1 cellular context compared by ENCODE assay signal in the genomic region with DNA sequence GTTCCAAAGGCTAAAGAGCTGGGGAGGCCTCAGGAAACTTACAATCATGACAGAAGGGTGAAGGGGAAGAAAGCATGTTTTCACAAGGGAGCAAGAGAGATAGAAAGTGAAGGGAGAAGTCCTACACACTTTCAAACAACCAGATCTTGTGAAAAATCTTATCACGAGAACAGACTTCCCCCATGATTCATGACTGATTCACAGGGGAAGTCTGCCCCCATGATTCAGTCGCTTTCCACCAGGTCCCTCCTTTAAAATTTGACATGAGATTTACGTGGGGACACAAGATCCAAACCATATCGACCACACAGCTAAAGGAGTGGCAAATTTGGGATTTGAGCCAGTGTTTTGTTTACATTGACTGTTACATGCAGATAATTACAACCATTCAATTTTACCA.
TF ChIP-seq lines count a peak whose summit lies in the region.

No MANE protein-coding gene starts in this region.

TF ChIP-seq in HCT116, 20 proteins besides CTCF, POLR2A, EP300 and RAD21 (continued from another document):
- TF ChIP-seq TCF7L2 (IDR thresholded peaks at IDR 0.05; ENCODE audit: borderline replicate concordance, extremely low read depth, insufficient read depth, insufficient read length) = no peak
